ENCODE assay signal across 7 cellular contexts in the genomic region with DNA sequence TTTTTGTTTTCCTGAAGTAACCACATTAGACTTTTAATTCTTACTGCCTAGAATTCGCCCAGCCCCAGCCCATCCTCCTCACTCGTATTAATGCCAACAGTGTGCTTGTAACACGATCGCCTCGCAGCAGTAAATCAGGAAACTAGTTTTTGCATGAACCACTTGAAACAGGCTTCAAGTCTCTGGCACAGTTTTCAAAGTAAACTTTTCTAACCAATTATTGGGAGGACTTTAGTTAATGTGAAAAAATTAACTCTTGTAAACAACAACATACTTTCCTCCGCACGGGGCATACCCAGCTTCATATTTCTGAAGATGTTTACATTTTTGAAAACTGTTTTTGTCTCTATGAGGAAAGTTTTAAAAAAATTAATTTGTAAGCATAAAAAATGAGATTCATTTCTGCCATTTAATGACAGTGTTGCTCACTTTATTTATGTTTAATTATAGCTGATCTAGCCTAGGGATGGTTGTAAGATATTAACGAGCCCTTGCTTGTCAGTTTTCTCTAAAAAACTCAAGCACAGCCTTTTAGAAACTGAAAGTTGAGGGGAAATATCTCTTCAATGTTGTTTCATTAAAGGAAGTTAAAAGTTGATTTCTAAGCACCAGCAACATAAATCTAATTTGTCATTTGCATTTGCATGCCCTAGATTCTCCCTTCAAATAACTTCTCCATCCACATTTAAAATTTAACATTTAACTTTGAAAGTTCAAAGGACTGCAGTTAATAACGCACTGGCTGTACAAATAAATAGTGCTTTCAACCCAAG. TPM values are rescaled to one million over a fixed set of nuclear protein-coding genes. Genes with fewer than 3 reads are reported as not detected.
DNase-seq lines count a peak whose midpoint lies in the region; ATAC-seq and TF ChIP-seq lines count a peak whose summit lies in the region.

No MANE protein-coding gene starts in this region.

- peak overlapping the region; percentile 13 to 55 (median 40) for H3K27ac ChIP-seq in sigmoid colon

- 18 to 50% methylated on average over 9 of the region's 9 CpGs for WGBS in sigmoid colon, 2 donors

- DNase-seq in NCI-H1105 treated with DMSO at 0.1 percent for 48 hours (lab: John Stamatoyannopoulos, UW) (peak; percentile 38), fibroblast of mammary gland (ENCODE audit: low read depth) (peak; percentile 70), sigmoid colon (no peak), NCI-H2081 treated with DMSO at 0.1 percent for 48 hours (lab: John Stamatoyannopoulos, UW) (no peak)
- DNase-seq in stimulated activated CD4-positive, alpha-beta T cell treated with anti-CD3 and anti-CD28 coated beads, Interleukin-12 subunit alpha, Interleukin-12 subunit beta, amount 100 ng/mL, for 4 hours: no peak

- no peaks in the 10 kb centered on the region for H3K9me3 ChIP-seq in sigmoid colon

- no peak overlapping the region for H3K4me3 ChIP-seq in fibroblast of mammary gland (ENCODE audit: control insufficient read depth, low read depth, low read length)
- H3K4me3 ChIP-seq in sigmoid colon: peak overlapping the region in 2 of 4 donors; percentile 10 to 16

- H3K36me3 ChIP-seq in sigmoid colon: no peaks in the 10 kb centered on the region

- H3K4me1 ChIP-seq in sigmoid colon: peaks cover 0 to 32% (median 18%) of the 10 kb centered on the region in 4 donors

- TF ChIP-seq EP300 in sigmoid colon (IDR thresholded peaks at IDR 0.05): no peak

- intact Hi-C loops in sigmoid colon (cut with DNase I): no loop called here

- H3K27me3 ChIP-seq in sigmoid colon: no peaks in the 10 kb centered on the region

- no peak for TF ChIP-seq POLR2A in sigmoid colon (IDR thresholded peaks at IDR 0.05)

- TF ChIP-seq CTCF in fibroblast of mammary gland (conservative IDR thresholded peaks at IDR 0.05; ENCODE audit: control insufficient read depth, insufficient read depth, low read depth, low read length) (no peak), sigmoid colon (IDR thresholded peaks at IDR 0.05) (no peak)

- ATAC-seq in GM18858 (IDR thresholded peaks at IDR 0.05; ENCODE audit: unreplicated experiment): peak; percentile 36
- no peak for ATAC-seq in HG03139 (IDR thresholded peaks at IDR 0.05; ENCODE audit: unreplicated experiment)

RNA-seq across cellular contexts. Expression of a gene that starts 39.4 kb away (rescaled TPM):
- 1 to 10 TPM; 1.3 to 4.2 (median 3.2) TPM for total RNA-seq in sigmoid colon
- polyA plus RNA-seq in sigmoid colon: under 1 TPM in 2 of 3 donors, not detected in 1; 0.60 to 0.96 TPM

Comparison
In these comparisons a context has a peak if more than half of its experiments do, and no peak if none do; other contexts are left out.
1. DNase-seq: peak in NCI-H1105 treated with DMSO at 0.1 percent for 48 hours (single experiment) and fibroblast of mammary gland (single experiment); none in sigmoid colon (single experiment), stimulated activated CD4-positive, alpha-beta T cell treated with anti-CD3 and anti-CD28 coated beads, Interleukin-12 subunit alpha, Interleukin-12 subunit beta, amount 100 ng/mL, for 4 hours (single experiment) and NCI-H2081 treated with DMSO at 0.1 percent for 48 hours (single experiment).